Comparison of ENCODE assay signal across 2 cellular contexts in the genomic region with DNA sequence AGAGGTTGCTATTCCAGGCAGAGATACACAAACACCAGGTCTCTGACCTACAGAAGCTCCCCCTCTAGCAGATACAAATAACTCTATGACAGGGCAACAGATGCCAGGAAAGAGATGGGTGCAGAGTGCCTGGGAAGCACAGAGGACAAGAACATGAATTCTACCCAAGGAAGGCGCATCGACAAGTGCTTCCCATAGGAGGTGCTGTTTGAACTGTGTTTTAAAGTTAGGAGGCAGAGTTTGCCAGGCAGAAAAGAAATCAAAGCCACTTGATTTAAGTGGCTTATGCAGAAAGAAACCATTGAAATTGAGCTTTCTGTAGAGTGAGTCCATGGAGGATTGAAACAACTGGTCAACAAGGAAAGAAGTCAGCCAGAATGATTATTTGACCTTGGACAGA.
TF ChIP-seq lines count a peak whose summit lies in the region.

No MANE protein-coding gene starts in this region.

TF ChIP-seq in IMR-90, 13 proteins besides CTCF, POLR2A, EP300 and RAD21:
- no peak for TF ChIP-seq MAFK (IDR thresholded peaks at IDR 0.05; ENCODE audit: low read depth, low read length)
- no peak for TF ChIP-seq MXI1 (IDR thresholded peaks at IDR 0.05; ENCODE audit: borderline replicate concordance, low read depth, low read length)
- TF ChIP-seq RCOR1 (IDR thresholded peaks at IDR 0.05; ENCODE audit: insufficient replicate concordance, low read length), result no peak
- no peak for TF ChIP-seq NFE2L2 (IDR thresholded peaks at IDR 0.05; ENCODE audit: low read depth, low read length)
- TF ChIP-seq RFX5 (IDR thresholded peaks at IDR 0.05; ENCODE audit: low read depth, low read length), result no peak
- TF ChIP-seq SMC3 (IDR thresholded peaks at IDR 0.05; ENCODE audit: low read depth, low read length), result no peak
- TF ChIP-seq, protein P1, sequence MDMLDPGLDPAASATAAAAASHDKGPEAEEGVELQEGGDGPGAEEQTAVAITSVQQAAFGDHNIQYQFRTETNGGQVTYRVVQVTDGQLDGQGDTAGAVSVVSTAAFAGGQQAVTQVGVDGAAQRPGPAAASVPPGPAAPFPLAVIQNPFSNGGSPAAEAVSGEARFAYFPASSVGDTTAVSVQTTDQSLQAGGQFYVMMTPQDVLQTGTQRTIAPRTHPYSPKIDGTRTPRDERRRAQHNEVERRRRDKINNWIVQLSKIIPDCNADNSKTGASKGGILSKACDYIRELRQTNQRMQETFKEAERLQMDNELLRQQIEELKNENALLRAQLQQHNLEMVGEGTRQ (IDR thresholded peaks at IDR 0.05; ENCODE audit: low read depth, low read length), result no peak
- TF ChIP-seq CEBPB (IDR thresholded peaks at IDR 0.05; ENCODE audit: low read depth, low read length), result no peak
- TF ChIP-seq FOS (IDR thresholded peaks at IDR 0.05; ENCODE audit: low read depth, low read length), result no peak
- TF ChIP-seq ELK1 (IDR thresholded peaks at IDR 0.05; ENCODE audit: borderline replicate concordance, low read depth, low read length), result no peak
- TF ChIP-seq MAZ (IDR thresholded peaks at IDR 0.05; ENCODE audit: borderline replicate concordance, low read depth, low read length), result no peak
- no peak for TF ChIP-seq BHLHE40 (IDR thresholded peaks at IDR 0.05; ENCODE audit: low read depth, low read length)
- TF ChIP-seq CHD1 (IDR thresholded peaks at IDR 0.05; ENCODE audit: low read depth, low read length), result no peak

TF ChIP-seq in K562, 482 proteins besides CTCF, POLR2A, EP300 and RAD21:
- TF ChIP-seq RFX7 (CRISPR knock-in tag; IDR thresholded peaks at IDR 0.05), result no peak
TF ChIP-seq in K562: peak in this region for 0.
